ENCODE assay signal across 8 cellular contexts in the genomic region with DNA sequence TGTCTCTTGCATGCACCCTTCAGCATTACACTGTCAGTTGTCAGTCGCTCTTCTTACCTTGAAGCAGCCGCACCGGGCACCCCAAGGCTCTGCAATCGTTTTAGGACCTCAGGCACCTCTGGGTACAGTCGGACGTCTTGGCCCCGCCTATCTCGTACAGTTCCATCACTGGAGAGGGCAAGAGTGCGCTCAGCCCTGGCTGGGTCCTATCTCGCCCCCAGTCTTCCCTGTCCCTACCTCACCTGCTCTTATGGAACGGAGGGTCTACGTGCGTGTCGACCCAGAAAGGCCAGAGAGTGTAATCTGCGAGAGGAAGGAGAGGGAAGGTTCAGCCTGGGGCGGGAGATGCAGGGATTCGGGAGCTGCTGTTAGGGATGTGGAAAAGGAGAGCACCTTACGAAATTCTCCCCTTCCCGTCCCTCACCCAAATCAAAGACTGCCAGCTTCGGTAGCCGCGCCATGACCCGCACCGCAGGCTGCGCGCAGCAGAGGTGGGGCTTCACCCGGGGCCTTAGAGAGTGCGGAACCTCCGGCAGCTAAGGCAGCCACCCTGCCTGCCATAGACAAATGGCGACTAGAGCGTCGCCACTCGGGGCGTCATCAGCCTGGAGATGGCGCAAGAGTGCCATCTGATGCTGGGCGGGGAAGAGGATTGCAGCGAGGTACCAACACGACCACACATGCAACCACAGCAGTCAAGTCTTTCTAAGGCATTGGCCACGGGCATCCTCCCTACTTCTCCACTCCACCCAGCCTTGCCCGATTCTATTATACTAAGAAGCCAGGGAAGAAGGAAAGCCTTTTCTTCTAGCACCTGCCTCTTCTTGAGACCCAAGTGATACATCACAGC. TPM values are rescaled to one million over a fixed set of nuclear protein-coding genes. Genes with fewer than 3 reads are reported as not detected.
DNase-seq lines count a peak whose midpoint lies in the region; TF ChIP-seq lines count a peak whose summit lies in the region.

A gene (minus strand): TSS at position 572 of the 850 bp plus-strand sequence. CDS start 111 bp downstream, at position 461.

- H2BK12ac ChIP-seq in H9 (ENCODE audit: insufficient read length, low read depth, low read length) = no peak within 1 kb of the TSS

- H3K14ac ChIP-seq in H9 (ENCODE audit: insufficient read depth, low read length) = 0 out of 2 replicates have a peak within 1 kb of the TSS, but pooled peaks have one; percentile 10

- H3K9ac ChIP-seq in H9 (ENCODE audit: extremely low read depth, insufficient read length, low read length) = peak within 1 kb of the TSS; percentile 64

- H4K5ac ChIP-seq in H9 (ENCODE audit: insufficient read length, low read depth, low read length) = no peak within 1 kb of the TSS

- H3K4me3 Mint-ChIP-seq in H9 = peak within 1 kb of the TSS; percentile 94 to 96

- H2BK5ac ChIP-seq in H9 (ENCODE audit: insufficient read length, low read length) = no peak within 1 kb of the TSS

- DNase-seq in GDM1 (lab: John Stamatoyannopoulos, UW) (peak; percentile 91), H9 (peak; percentile 86), M059J (ENCODE audit: low read depth) (peak; percentile 85), SIG-M5 (lab: John Stamatoyannopoulos, UW) (peak; percentile 12), activated gamma-delta T cell treated with Interleukin-2 at 50 U/mL for 16 hours (peak; percentile 83), foreskin melanocyte (peak; percentile 77), non-pigmented ciliary epithelial cell (ENCODE audit: low read depth) (peak; percentile 50), superior temporal gyrus (ENCODE audit: extremely low spot score) (peak; percentile 92)

- no peak within 1 kb of the TSS for H3T11ph ChIP-seq in H9 (ENCODE audit: low read length)

- peak within 1 kb of the TSS; percentile 56 for H3K4me2 ChIP-seq in H9 (ENCODE audit: insufficient read depth, insufficient read length, low read length)

- H3K4me1 Mint-ChIP-seq in H9 = peaks cover 18 to 26% of the 10 kb centered on the region in 2 experiments

- no peak within 1 kb of the TSS for H2BK15ac ChIP-seq in H9 (ENCODE audit: low read depth, low read length)

- H2AK5ac ChIP-seq in H9 (ENCODE audit: insufficient read length, low read length) = no peak within 1 kb of the TSS

- WGBS in H9 (ENCODE audit: extremely low coverage, insufficient read length, low lambda C conversion rate) = no CpG with 5 or more reads among the region's 40 CpGs

- H3K9me3 Mint-ChIP-seq in H9 = no peaks in the 10 kb centered on the region; a peak in 1 of 5 replicates

- peak; percentile 71 for TF ChIP-seq CTCF in H9 (conservative IDR thresholded peaks at IDR 0.05)

- no peaks in the 10 kb centered on the region for H3K27me3 ChIP-seq in H9 (ENCODE audit: insufficient read depth, low read length)

- H3K23ac ChIP-seq in H9 (ENCODE audit: insufficient read length, low read depth, low read length) = no peak within 1 kb of the TSS

- H4K8ac ChIP-seq in H9 (replicated peaks; ENCODE audit: insufficient read length, low read depth, low read length) = no peak within 1 kb of the TSS

- H2BK120ac ChIP-seq in H9 (ENCODE audit: low read depth, low read length, poor library complexity, severe bottlenecking) = no peak within 1 kb of the TSS

- H4K91ac ChIP-seq in H9 (ENCODE audit: insufficient read length, low read depth, low read length) = no peak within 1 kb of the TSS

- H2BK20ac ChIP-seq in H9 (ENCODE audit: low read depth, low read length, poor library complexity, severe bottlenecking) = no peak within 1 kb of the TSS

- H3K79me2 ChIP-seq in H9 (ENCODE audit: insufficient read depth, low read length) = no peaks in the 10 kb centered on the region

- H3K4ac ChIP-seq in H9 (ENCODE audit: low read depth, low read length) = no peak within 1 kb of the TSS

- no peak within 1 kb of the TSS for H3K27ac ChIP-seq in H9 (ENCODE audit: insufficient read length, low read depth, low read length)

- no peaks in the 10 kb centered on the region; the same call in 1 of the 2 replicates for H3K27me3 Mint-ChIP-seq in H9 (ENCODE audit: low read depth)

- H3K23me2 ChIP-seq in H9 (ENCODE audit: insufficient read length, low read depth, low read length, poor library complexity, severe bottlenecking) = peaks cover 11% of the 10 kb centered on the region

- H3K27ac Mint-ChIP-seq in H9 = peak within 1 kb of the TSS; percentile 93 to 95 (median 93)

- H3K18ac ChIP-seq in H9 (ENCODE audit: insufficient read length, low read depth, low read length) = peak within 1 kb of the TSS; percentile 3

- H3K56ac ChIP-seq in H9 (ENCODE audit: insufficient read length, low read depth, low read length) = no peak within 1 kb of the TSS

- H4K20me1 ChIP-seq in H9 (ENCODE audit: control insufficient read depth, insufficient read depth, insufficient read length) = no peaks in the 10 kb centered on the region

- H3K9me3 ChIP-seq in H9 (ENCODE audit: control insufficient read depth, low read depth, low read length) = no peaks in the 10 kb centered on the region

- peaks cover 8% of the 10 kb centered on the region for H3K79me1 ChIP-seq in H9 (ENCODE audit: insufficient read depth, low read depth, low read length, poor library complexity, severe bottlenecking)

- peaks cover 0 to 23% (median 16%) of the 10 kb centered on the region in 3 experiments; a peak in 5 of 7 replicates for H3K36me3 Mint-ChIP-seq in H9 (ENCODE audit: insufficient read depth in 1 of 3, low read depth in 3 of 3)

- no peak within 1 kb of the TSS for H2AFZ ChIP-seq in H9 (ENCODE audit: low read length)

- H3K4me1 ChIP-seq in H9 (ENCODE audit: insufficient read depth, low read length) = no peaks in the 10 kb centered on the region

RNA-seq across cellular contexts. Expression of the gene that starts here (rescaled TPM):
- 18.8 and 19.0 TPM in 2 replicates for total RNA-seq in H9 (2021)
- total RNA-seq in M059J (2014; rRNA removed; shearing (Covaris generic)) = 16.9 and 23.4 TPM in 2 replicates

Comparison
In these comparisons a context has a peak if more than half of its experiments do, and no peak if none do; other contexts are left out.
1. DNase-seq: peak in every context shown above with its lines; median percentile 92 in superior temporal gyrus; 91 in GDM1; 86 in H9; 85 in M059J; 83 in activated gamma-delta T cell treated with Interleukin-2 at 50 U/mL for 16 hours; 77 in foreskin melanocyte; 50 in non-pigmented ciliary epithelial cell; 12 in SIG-M5.